Comparison of ENCODE assay signal across 9 cellular contexts in genomic region chr4:69823481-69824186, GRCh38. TPM values are rescaled to one million over a fixed set of nuclear protein-coding genes. Genes with fewer than 3 reads are reported as not detected.
DNase-seq lines count a peak whose midpoint lies in the region; ATAC-seq, FAIRE-seq and TF ChIP-seq lines count a peak whose summit lies in the region.
"Had no signal": no experiment of that assay in that cellular context is flagged by ENCODE, and none has a peak within 500 bp of the region (broad histone marks: within the 10 kb centered on the region; RNA-seq: fewer than 3 reads in every experiment).

No MANE protein-coding gene starts in this region.

- DNase-seq in Caco-2 (peak; percentile 76 to 82), NOMO-1 treated with dmso at 0.1 percent for 144 hours (lab: John Stamatoyannopoulos, UW; ENCODE audit: unreplicated experiment) (peak; percentile 48), lung (ENCODE audit: low spot score) (peak; percentile 51), HTR-8/SVneo (ENCODE audit: insufficient read length, low spot score) (no peak), sigmoid colon (no peak)
- DNase-seq in activated naive CD4-positive, alpha-beta T cell treated with anti-CD3 and anti-CD28 coated beads, Interleukin-2, amount 50 U/mL, for 72 hours (ENCODE audit: low spot score in 2 of 2), result peak in 1 of 2 donors; percentile 38

- BruUV-seq in Caco-2 (replicated peaks; lab: Mats Ljungman, UMichigan), result no TSS peak

- CTCF ChIA-PET in Caco-2 (lab: Charles Lee), result interaction anchor here (0.6 to 2.3 kb wide), 11 partner anchors 8 to 461 kb away, joined by 3 to 26 read pairs (median 4); no protein-coding TSS in a partner anchor

- FAIRE-seq in HTR-8/SVneo (lab: Jason Lieb, UNC), result no peak

- peaks cover 19% of the 10 kb centered on the region for H3K36me3 Mint-ChIP-seq in Caco-2 (ENCODE audit: insufficient read depth, unreplicated experiment)
- H3K36me3 Mint-ChIP-seq in activated naive CD4-positive, alpha-beta T cell treated with anti-CD3 and anti-CD28 coated beads, Interleukin-2, amount 50 U/mL, for 72 hours, result no peaks in the 10 kb centered on the region

- peak overlapping the region; percentile 75 for H3K27ac Mint-ChIP-seq in Caco-2 (ENCODE audit: unreplicated experiment)
- peak overlapping the region in 1 of 2 donors; percentile 61 for H3K27ac Mint-ChIP-seq in activated naive CD4-positive, alpha-beta T cell treated with anti-CD3 and anti-CD28 coated beads, Interleukin-2, amount 50 U/mL, for 72 hours

- no peaks in the 10 kb centered on the region for H3K27me3 ChIP-seq in Caco-2 (replicated peaks; ENCODE audit: control insufficient read depth, insufficient read depth, low read length)
- H3K27me3 ChIP-seq in lung (ENCODE audit: control insufficient read depth, insufficient read depth), result no peaks in the 10 kb centered on the region
- no peaks in the 10 kb centered on the region for H3K27me3 ChIP-seq in sigmoid colon

- H3K9me3 Mint-ChIP-seq in Caco-2 (ENCODE audit: unreplicated experiment), result no peaks in the 10 kb centered on the region
- H3K9me3 Mint-ChIP-seq in activated naive CD4-positive, alpha-beta T cell treated with anti-CD3 and anti-CD28 coated beads, Interleukin-2, amount 50 U/mL, for 72 hours, result peaks cover 0 to 4% of the 10 kb centered on the region in 2 donors

- peaks cover 23% of the 10 kb centered on the region for H3K4me1 ChIP-seq in Caco-2
- H3K4me1 ChIP-seq in lung (ENCODE audit: control insufficient read depth in 2 of 2, insufficient read depth in 2 of 2, low read length in 2 of 2), result peaks cover 0 to 2% of the 10 kb centered on the region in 2 donors
- H3K4me1 ChIP-seq in sigmoid colon, result no peaks in the 10 kb centered on the region

- H3K27me3 Mint-ChIP-seq in Caco-2 (ENCODE audit: insufficient read depth, unreplicated experiment), result no peaks in the 10 kb centered on the region

- intact Hi-C loops in Caco-2 (cut with micrococcal nuclease; ENCODE audit: unreplicated experiment), result loop anchor here (1.0 to 5.0 kb wide), 6 partner anchors 9 to 734 kb away; no protein-coding TSS in a partner anchor
- intact Hi-C loops in sigmoid colon (cut with DNase I), result no loop called here

- TF ChIP-seq EP300 in sigmoid colon (IDR thresholded peaks at IDR 0.05), result no peak

- peaks cover 1% of the 10 kb centered on the region; the same call in 1 of the 2 replicates for H3K36me3 ChIP-seq in Caco-2 (ENCODE audit: control insufficient read depth, insufficient read depth, low read length)
- no peaks in the 10 kb centered on the region for H3K36me3 ChIP-seq in lung (ENCODE audit: control insufficient read depth in 2 of 2, insufficient read depth in 2 of 2, low read length in 2 of 2)
- H3K36me3 ChIP-seq in sigmoid colon, result no peaks in the 10 kb centered on the region

- peaks cover 6% of the 10 kb centered on the region for H3K4me1 Mint-ChIP-seq in Caco-2 (ENCODE audit: low read depth, unreplicated experiment)

- TF ChIP-seq POLR2A in sigmoid colon (IDR thresholded peaks at IDR 0.05), result no peak

- POLR2A ChIA-PET in Caco-2 (lab: Charles Lee), result interaction anchor here (0.7 kb wide), 1 partner anchor 9 kb away, joined by 4 read pairs; no protein-coding TSS in a partner anchor

- peak; percentile 99 for ATAC-seq in GM19324 (IDR thresholded peaks at IDR 0.05; ENCODE audit: low FRiP score, unreplicated experiment)
- peak; percentile 85 for ATAC-seq in HG03342 (IDR thresholded peaks at IDR 0.05; ENCODE audit: unreplicated experiment)
- peak; percentile 86 to 89 for ATAC-seq in activated naive CD4-positive, alpha-beta T cell treated with anti-CD3 and anti-CD28 coated beads, Interleukin-2, amount 50 U/mL, for 72 hours
- peak; percentile 89 for ATAC-seq in lung (ENCODE audit: insufficient read depth, low FRiP score)

- 46 to 64% methylated on average over 8 of the region's 8 CpGs for WGBS in lung, 2 donors
- whole genome bisulfite sequencing in sigmoid colon, 2 donors, result 24 to 51% methylated on average over 8 of the region's 8 CpGs

- no peaks in the 10 kb centered on the region for H3K9me3 ChIP-seq in Caco-2
- H3K9me3 ChIP-seq in lung (ENCODE audit: control insufficient read depth in 2 of 2, insufficient read depth in 1 of 2, low read length in 1 of 2), result no peaks in the 10 kb centered on the region
- no peaks in the 10 kb centered on the region for H3K9me3 ChIP-seq in sigmoid colon

- TF ChIP-seq CTCF in Caco-2 (IDR thresholded peaks at IDR 0.05; ENCODE audit: insufficient read depth in 1 of 2, low read depth in 1 of 2, low read length in 1 of 2, severe bottlenecking in 1 of 2, unreplicated experiment in 1 of 2), result peak; percentile 56 to 73
- peak; percentile 43 for TF ChIP-seq CTCF in lung (IDR thresholded peaks at IDR 0.05; ENCODE audit: control extremely low read depth, extremely low read depth)
- peak in 1 of 4 experiments; percentile 18 for TF ChIP-seq CTCF in sigmoid colon (IDR thresholded peaks at IDR 0.05)

- H3K4me3 ChIP-seq in Caco-2 (ENCODE audit: low read depth, low read length) (no peak overlapping the region), lung (no peak overlapping the region), sigmoid colon (no peak overlapping the region)

- no peak overlapping the region for H3K27ac ChIP-seq in lung (ENCODE audit: low read depth in 1 of 2, low read length in 1 of 2)
- H3K27ac ChIP-seq in sigmoid colon, result no peak overlapping the region

- no peak overlapping the region for H3K4me3 Mint-ChIP-seq in Caco-2 (ENCODE audit: unreplicated experiment)

RNA-seq across cellular contexts. Expression of gene SULT1E1, which starts 36.3 kb away (rescaled TPM):
- total RNA-seq in Caco-2 (2022) (0.43 and 0.86 TPM in 2 replicates), lung (100 to 1,000 TPM in 1 of 2 donors, 1 to 10 TPM in 1; 3.2 to 146 TPM), sigmoid colon (not detected)
- not detected for total RNA-seq in activated naive CD4-positive, alpha-beta T cell treated with anti-CD3 and anti-CD28 coated beads, Interleukin-2, amount 50 U/mL, for 72 hours
- polyA plus RNA-seq in lung (1 to 10 TPM in 1 of 2 donors, under 1 TPM in 1; 0.39 to 4.1 TPM), sigmoid colon (under 1 TPM in 1 of 3 donors, not detected in 2; 0.69 TPM)
- polyA plus RNA-seq: neural cell had no signal

Comparison
In these comparisons a context has a peak if more than half of its experiments do, and no peak if none do; other contexts are left out.
1. DNase-seq: peak in Caco-2 (2 of 2), NOMO-1 treated with dmso at 0.1 percent for 144 hours (single experiment) and lung (single experiment); none in HTR-8/SVneo (single experiment) and sigmoid colon (single experiment).
2. Peak in every context shown above with its lines, with median percentiles within 50 percentile points of each other: ATAC-seq.